17 cellular contexts compared by ENCODE assay signal in genomic region chr17:29123111-29123510, GRCh38. TPM values are rescaled to one million over a fixed set of nuclear protein-coding genes. Genes with fewer than 3 reads are reported as not detected.
DNase-seq lines count a peak whose midpoint lies in the region; ATAC-seq and TF ChIP-seq lines count a peak whose summit lies in the region.
"Had no signal": no experiment of that assay in that cellular context is flagged by ENCODE, and none has a peak within 500 bp of the region (broad histone marks: within the 10 kb centered on the region; RNA-seq: fewer than 3 reads in every experiment).

No MANE protein-coding gene starts in this region.

- CTCF ChIA-PET in RWPE1 (lab: Yijun Ruan, JAX), result interaction anchor here (1.5 to 2.1 kb wide), 2 partner anchors 10 to 167 kb away, joined by 6 to 9 read pairs; no protein-coding TSS in a partner anchor

- H3K4me3 ChIP-seq in endodermal cell (ENCODE audit: low read length), result no peak overlapping the region
- H3K4me3 ChIP-seq in gastrocnemius medialis, result no peak overlapping the region
- H3K4me3 ChIP-seq: GM23338 had no signal

- H3K27me3 Mint-ChIP-seq in endodermal cell (ENCODE audit: insufficient read depth), result no peaks in the 10 kb centered on the region
- H3K27me3 Mint-ChIP-seq: CD4-positive, alpha-beta memory T cell had no signal

- H3K4me1 Mint-ChIP-seq in endodermal cell, result peaks cover 4% of the 10 kb centered on the region

- no peak for TF ChIP-seq POLR2A in gastrocnemius medialis (IDR thresholded peaks at IDR 0.05)

- WGBS in endodermal cell (ENCODE audit: insufficient coverage in 1 of 2, insufficient read length in 1 of 2), 2 experiments, result 92 to 94% methylated on average over 7 to 9 of the region's 9 CpGs

- no peaks in the 10 kb centered on the region for H3K4me1 ChIP-seq in endodermal cell (ENCODE audit: control insufficient read depth, insufficient read depth, low read length)
- H3K4me1 ChIP-seq in gastrocnemius medialis, result peaks cover 32 to 39% of the 10 kb centered on the region in 2 donors
- H3K4me1 ChIP-seq: BE2C had no signal

- H3K36me3 ChIP-seq in endodermal cell (ENCODE audit: control insufficient read depth, insufficient read depth, low read length), result no peaks in the 10 kb centered on the region
- H3K36me3 ChIP-seq in gastrocnemius medialis, result peaks cover 0 to 64% of the 10 kb centered on the region in 2 donors
- H3K36me3 ChIP-seq: BE2C had no signal

- no peaks in the 10 kb centered on the region for H3K9me3 ChIP-seq in endodermal cell (ENCODE audit: control insufficient read depth, low read length)
- H3K9me3 ChIP-seq in gastrocnemius medialis, result no peaks in the 10 kb centered on the region
- H3K9me3 ChIP-seq: BE2C had no signal

- intact Hi-C loops in gastrocnemius medialis (cut with DNase I; ENCODE audit: low total_unique reads), result no loop called here
- intact Hi-C loops in sciatic nerve (cut with DNase I), result loop anchor here (10.0 kb wide), 1 partner anchor 172 kb away; the partner anchor contains the start of gene NUFIP2

- H3K27ac Mint-ChIP-seq in endodermal cell, result peak overlapping the region; percentile 10
- H3K27ac Mint-ChIP-seq: GM23338 had no signal

- H3K27me3 ChIP-seq in endodermal cell (ENCODE audit: control insufficient read depth, insufficient read depth, low read length, poor library complexity, severe bottlenecking), result no peaks in the 10 kb centered on the region
- H3K27me3 ChIP-seq in gastrocnemius medialis, result no peaks in the 10 kb centered on the region
- H3K27me3 ChIP-seq: BE2C had no signal

- peaks cover 6% of the 10 kb centered on the region for H3K36me3 Mint-ChIP-seq in endodermal cell (ENCODE audit: low read depth)

- in situ Hi-C loops in gastrocnemius medialis (cut with MboI; ENCODE audit: low sequenced_read_pairs in 4 of 4), result no loop called here

- ATAC-seq in gastrocnemius medialis, result no peak
- ATAC-seq in sciatic nerve, result no peak
- no peak for ATAC-seq in HG03342 (IDR thresholded peaks at IDR 0.05; ENCODE audit: unreplicated experiment)
- ATAC-seq: GM23338 had no signal

- POLR2A ChIA-PET in RWPE1 (lab: Yijun Ruan, JAX; ENCODE audit: low non-redundant PET), result no interaction called here

- TF ChIP-seq CTCF in RWPE1 (conservative IDR thresholded peaks at IDR 0.05; ENCODE audit: low read depth) (no peak), endodermal cell (conservative IDR thresholded peaks at IDR 0.05) (no peak), gastrocnemius medialis (IDR thresholded peaks at IDR 0.05 in 4 of 5, conservative IDR thresholded peaks at IDR 0.05 in 1 of 5) (no peak)

- DNase-seq in RWPE1 (ENCODE audit: low spot score) (no peak), endodermal cell (no peak), gastrocnemius medialis (no peak), sciatic nerve (ENCODE audit: low spot score) (no peak), NCI-H1694 (lab: John Stamatoyannopoulos, UW) (no peak), putamen (ENCODE audit: low spot score) (no peak)
- DNase-seq: ACHN; BE2C; CD4-positive, alpha-beta memory T cell; DMS153; DMS79; GDM1; HCEC 1CT; IMR-90 had no signal

- no peak overlapping the region for H3K9ac ChIP-seq in endodermal cell (ENCODE audit: extremely low read depth, low read length, poor library complexity, severe bottlenecking)

- H3K4me3 Mint-ChIP-seq in endodermal cell, result no peak overlapping the region
- H3K4me3 Mint-ChIP-seq: CD14-positive monocyte; CD4-positive, alpha-beta memory T cell; GM23338 had no signal

- H3K27ac ChIP-seq in RWPE1 (peak overlapping the region; percentile 1; the same call in 1 of the 2 replicates), endodermal cell (ENCODE audit: low read depth, low read length) (no peak overlapping the region), gastrocnemius medialis (peak overlapping the region; percentile 1 to 98 (median 35))

- H3K9me3 Mint-ChIP-seq in endodermal cell, result no peaks in the 10 kb centered on the region
- H3K9me3 Mint-ChIP-seq: CD14-positive monocyte; CD4-positive, alpha-beta memory T cell; GM23338 had no signal

RNA-seq across cellular contexts. Expression of gene MYO18A, which starts 57.1 kb away (rescaled TPM):
- total RNA-seq in endodermal cell (10 to 100 TPM; 43.8 to 56.7 TPM), gastrocnemius medialis (1,000 to 10,000 TPM in 1 of 4 donors, 100 to 1,000 TPM in 3; 526 to 1,058 (median 835) TPM), sciatic nerve (109 TPM)
- 30.0 TPM for polyA plus RNA-seq in endodermal cell (2013, experiment 1 of 2)
- 37.8 TPM for polyA plus RNA-seq in endodermal cell (2013, experiment 2 of 2)
